8 cellular contexts compared by ENCODE assay signal in the genomic region with DNA sequence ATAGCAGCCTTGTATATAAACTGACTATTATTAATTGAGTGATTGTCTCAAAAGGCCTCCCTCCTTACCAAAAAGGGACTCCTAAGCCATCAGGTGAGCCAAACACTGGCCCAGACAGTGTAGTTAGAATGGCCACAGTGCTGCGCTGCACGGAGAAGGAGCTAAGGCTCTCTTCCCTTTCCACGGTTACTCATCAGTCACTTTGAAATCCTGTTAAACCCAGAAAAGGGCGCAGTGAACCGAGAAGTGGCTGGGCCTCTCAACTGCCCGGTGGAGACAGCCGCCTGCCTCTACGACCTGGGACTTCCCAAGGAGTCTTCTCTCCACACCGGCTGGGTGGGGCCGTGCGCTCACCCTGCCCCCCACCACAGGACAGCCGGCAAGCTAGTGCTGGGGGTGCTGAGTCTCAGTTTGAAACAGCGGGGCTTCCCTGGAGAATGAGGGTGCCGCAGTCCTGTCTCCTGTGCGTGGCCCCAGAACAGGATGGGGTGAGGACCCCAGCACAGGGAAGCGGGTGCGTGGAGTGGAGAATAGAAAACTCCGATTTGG. TPM values are rescaled to one million over a fixed set of nuclear protein-coding genes. Genes with fewer than 3 reads are reported as not detected.
A peak's percentile ranks its signal among the peaks of the same experiment; 100 is the strongest.
DNase-seq lines count a peak whose midpoint lies in the region; ATAC-seq and TF ChIP-seq lines count a peak whose summit lies in the region.

No MANE protein-coding gene starts in this region.

- peak overlapping the region; percentile 94 for H3K27ac Mint-ChIP-seq in activated naive CD8-positive, alpha-beta T cell treated with anti-CD3 and anti-CD28 coated beads, Interleukin-2, amount 10 ng/mL, durations not matched to agents 7 days and 5 days

- H3K4me1 ChIP-seq in DOHH2 (ENCODE audit: control insufficient read depth, low read length) (peaks cover 72% of the 10 kb centered on the region), right atrium auricular region (peaks cover 0 to 51% of the 10 kb centered on the region in 2 donors)

- H3F3A ChIP-seq in DOHH2 (ENCODE audit: control insufficient read depth, insufficient read depth), result peaks cover 25% of the 10 kb centered on the region

- H3K9me3 ChIP-seq in DOHH2 (ENCODE audit: control insufficient read depth, insufficient read depth, low read length) (no peaks in the 10 kb centered on the region), right atrium auricular region (no peaks in the 10 kb centered on the region)

- H3K4me1 Mint-ChIP-seq in activated naive CD8-positive, alpha-beta T cell treated with anti-CD3 and anti-CD28 coated beads, Interleukin-2, amount 10 ng/mL, durations not matched to agents 7 days and 5 days, result peaks cover 40% of the 10 kb centered on the region

- no peaks in the 10 kb centered on the region for H3K27me3 Mint-ChIP-seq in activated naive CD8-positive, alpha-beta T cell treated with anti-CD3 and anti-CD28 coated beads, Interleukin-2, amount 10 ng/mL, durations not matched to agents 7 days and 5 days

- H3K4me3 Mint-ChIP-seq in activated naive CD8-positive, alpha-beta T cell treated with anti-CD3 and anti-CD28 coated beads, Interleukin-2, amount 10 ng/mL, durations not matched to agents 7 days and 5 days, result peak overlapping the region; percentile 98

- H3K79me2 ChIP-seq in DOHH2 (ENCODE audit: control insufficient read depth, low read length), result peaks cover 68% of the 10 kb centered on the region

- H3K9me3 Mint-ChIP-seq in activated naive CD8-positive, alpha-beta T cell treated with anti-CD3 and anti-CD28 coated beads, Interleukin-2, amount 10 ng/mL, durations not matched to agents 7 days and 5 days, result no peaks in the 10 kb centered on the region

- H3K4me3 ChIP-seq in DOHH2 (ENCODE audit: low read length) (peak overlapping the region; percentile 85), right atrium auricular region (peak overlapping the region; percentile 85 to 94)

- H3K4me2 ChIP-seq in DOHH2 (ENCODE audit: low read length), result peak overlapping the region; percentile 97

- H3K36me3 Mint-ChIP-seq in activated naive CD8-positive, alpha-beta T cell treated with anti-CD3 and anti-CD28 coated beads, Interleukin-2, amount 10 ng/mL, durations not matched to agents 7 days and 5 days, result peaks cover 34% of the 10 kb centered on the region

- H3K27ac ChIP-seq in DOHH2 (ENCODE audit: low read depth, low read length) (peak overlapping the region; percentile 91), right atrium auricular region (peak overlapping the region; percentile 98 to 99)

- POLR2A ChIA-PET in activated naive CD8-positive, alpha-beta T cell treated with anti-CD3 and anti-CD28 coated beads, Interleukin-2, amount 10 ng/mL, durations not matched to agents 7 days and 5 days (lab: Charles Lee), result interaction anchor here (0.6 to 8.7 kb wide), 12 partner anchors 12 to 91 kb away, joined by 3 to 132 read pairs (median 6); no protein-coding TSS in a partner anchor

- no peaks in the 10 kb centered on the region for H3K9me2 ChIP-seq in DOHH2 (replicated peaks; ENCODE audit: control insufficient read depth, low read length)

- 0 out of 2 replicates have a peak, but pooled peaks cover 4% of the 10 kb centered on the region for H4K20me1 ChIP-seq in DOHH2 (ENCODE audit: control insufficient read depth, insufficient read depth, low read depth, low read length)

- TF ChIP-seq CTCF in DOHH2 (IDR thresholded peaks at IDR 0.05; ENCODE audit: low read depth, low read length, poor library complexity, severe bottlenecking) (no peak), right atrium auricular region (IDR thresholded peaks at IDR 0.05) (no peak)

- DNase-seq in NCI-H2171 (lab: John Stamatoyannopoulos, UW) (peak; percentile 25), right atrium auricular region (ENCODE audit: low spot score) (no peak), retina (peak; percentile 70), NCI-H524 treated with DMSO at 0.1 percent for 48 hours (lab: John Stamatoyannopoulos, UW) (no peak)
- DNase-seq in activated naive CD8-positive, alpha-beta T cell treated with anti-CD3 and anti-CD28 coated beads, Interleukin-2, amount 10 ng/mL, durations not matched to agents 7 days and 5 days, result peak; percentile 63

- H3K36me3 ChIP-seq in DOHH2 (ENCODE audit: control insufficient read depth, low read length), result peaks cover 38% of the 10 kb centered on the region
- peaks cover 45% of the 10 kb centered on the region for H3K36me3 ChIP-seq in right atrium auricular region

- no peaks in the 10 kb centered on the region for H3K27me3 ChIP-seq in DOHH2 (ENCODE audit: control insufficient read depth, low read length)
- H3K27me3 ChIP-seq in right atrium auricular region, result no peaks in the 10 kb centered on the region

- ATAC-seq in GM21723 (IDR thresholded peaks at IDR 0.05; ENCODE audit: unreplicated experiment) (peak; percentile 24), HG02588 (IDR thresholded peaks at IDR 0.05; ENCODE audit: unreplicated experiment) (no peak)
- no peak for ATAC-seq in activated naive CD8-positive, alpha-beta T cell treated with anti-CD3 and anti-CD28 coated beads, Interleukin-2, amount 10 ng/mL, durations not matched to agents 7 days and 5 days (ENCODE audit: low read depth)

RNA-seq across cellular contexts. Expression of gene MYH9, which starts 1.3 kb away (rescaled TPM):
- total RNA-seq in activated naive CD8-positive, alpha-beta T cell treated with anti-CD3 and anti-CD28 coated beads, Interleukin-2, amount 10 ng/mL, durations not matched to agents 7 days and 5 days, result 100 to 1,000 TPM; 803 to 821 TPM
- total RNA-seq in right atrium auricular region, result 100 to 1,000 TPM; 125 to 229 TPM

Comparison
In these comparisons a context has a peak if more than half of its experiments do, and no peak if none do; other contexts are left out.
1. DNase-seq: peak in NCI-H2171 (single experiment), activated naive CD8-positive, alpha-beta T cell treated with anti-CD3 and anti-CD28 coated beads, Interleukin-2, amount 10 ng/mL, durations not matched to agents 7 days and 5 days (single experiment) and retina (single experiment); none in right atrium auricular region (single experiment) and NCI-H524 treated with DMSO at 0.1 percent for 48 hours (single experiment).